ENCODE assay signal across 1 cellular context in genomic region chr3:102078864-102079808, GRCh38.
TF ChIP-seq lines count a peak whose summit lies in the region.

No MANE protein-coding gene starts in this region.

TF ChIP-seq in GM12878, 131 proteins besides CTCF, POLR2A, EP300 and RAD21 (continued from another document):
- TF ChIP-seq, protein P1, sequence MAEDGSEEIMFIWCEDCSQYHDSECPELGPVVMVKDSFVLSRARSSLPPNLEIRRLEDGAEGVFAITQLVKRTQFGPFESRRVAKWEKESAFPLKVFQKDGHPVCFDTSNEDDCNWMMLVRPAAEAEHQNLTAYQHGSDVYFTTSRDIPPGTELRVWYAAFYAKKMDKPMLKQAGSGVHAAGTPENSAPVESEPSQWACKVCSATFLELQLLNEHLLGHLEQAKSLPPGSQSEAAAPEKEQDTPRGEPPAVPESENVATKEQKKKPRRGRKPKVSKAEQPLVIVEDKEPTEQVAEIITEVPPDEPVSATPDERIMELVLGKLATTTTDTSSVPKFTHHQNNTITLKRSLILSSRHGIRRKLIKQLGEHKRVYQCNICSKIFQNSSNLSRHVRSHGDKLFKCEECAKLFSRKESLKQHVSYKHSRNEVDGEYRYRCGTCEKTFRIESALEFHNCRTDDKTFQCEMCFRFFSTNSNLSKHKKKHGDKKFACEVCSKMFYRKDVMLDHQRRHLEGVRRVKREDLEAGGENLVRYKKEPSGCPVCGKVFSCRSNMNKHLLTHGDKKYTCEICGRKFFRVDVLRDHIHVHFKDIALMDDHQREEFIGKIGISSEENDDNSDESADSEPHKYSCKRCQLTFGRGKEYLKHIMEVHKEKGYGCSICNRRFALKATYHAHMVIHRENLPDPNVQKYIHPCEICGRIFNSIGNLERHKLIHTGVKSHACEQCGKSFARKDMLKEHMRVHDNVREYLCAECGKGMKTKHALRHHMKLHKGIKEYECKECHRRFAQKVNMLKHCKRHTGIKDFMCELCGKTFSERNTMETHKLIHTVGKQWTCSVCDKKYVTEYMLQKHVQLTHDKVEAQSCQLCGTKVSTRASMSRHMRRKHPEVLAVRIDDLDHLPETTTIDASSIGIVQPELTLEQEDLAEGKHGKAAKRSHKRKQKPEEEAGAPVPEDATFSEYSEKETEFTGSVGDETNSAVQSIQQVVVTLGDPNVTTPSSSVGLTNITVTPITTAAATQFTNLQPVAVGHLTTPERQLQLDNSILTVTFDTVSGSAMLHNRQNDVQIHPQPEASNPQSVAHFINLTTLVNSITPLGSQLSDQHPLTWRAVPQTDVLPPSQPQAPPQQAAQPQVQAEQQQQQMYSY (CRISPR knock-in tag; IDR thresholded peaks at IDR 0.05), result no peak
- TF ChIP-seq MLLT1 (IDR thresholded peaks at IDR 0.05) (no peak), TARDBP (IDR thresholded peaks at IDR 0.05; ENCODE audit: borderline replicate concordance) (no peak), KAT2A (conservative IDR thresholded peaks at IDR 0.05; ENCODE audit: control insufficient read depth, low read depth, low read length) (no peak)
